Comparison of ENCODE assay signal across 2 cellular contexts in genomic region chr4:78477276-78477675, GRCh38.
TF ChIP-seq lines count a peak whose summit lies in the region.

No MANE protein-coding gene starts in this region.

TF ChIP-seq in SK-N-SH, 30 proteins besides CTCF, POLR2A, EP300 and RAD21:
- TF ChIP-seq, protein P1, sequence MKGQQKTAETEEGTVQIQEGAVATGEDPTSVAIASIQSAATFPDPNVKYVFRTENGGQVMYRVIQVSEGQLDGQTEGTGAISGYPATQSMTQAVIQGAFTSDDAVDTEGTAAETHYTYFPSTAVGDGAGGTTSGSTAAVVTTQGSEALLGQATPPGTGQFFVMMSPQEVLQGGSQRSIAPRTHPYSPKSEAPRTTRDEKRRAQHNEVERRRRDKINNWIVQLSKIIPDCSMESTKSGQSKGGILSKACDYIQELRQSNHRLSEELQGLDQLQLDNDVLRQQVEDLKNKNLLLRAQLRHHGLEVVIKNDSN (IDR thresholded peaks at IDR 0.05; ENCODE audit: borderline replicate concordance, low read depth), result no peak
- peak; percentile 42; the same call in 1 of the 2 replicates for TF ChIP-seq FOSL2 (IDR thresholded peaks at IDR 0.05; ENCODE audit: borderline replicate concordance, low read depth)

TF ChIP-seq in SK-N-SH treated with all-trans-retinoic acid at 6 μM for 48 hours, 23 proteins besides CTCF, POLR2A, EP300 and RAD21 (continued from another document):
- TF ChIP-seq TSHZ2 (CRISPR knock-in tag; IDR thresholded peaks at IDR 0.05), result no peak
TF ChIP-seq in SK-N-SH treated with all-trans-retinoic acid at 6 μM for 48 hours: peak in this region for 0.
